In genomic region chr9:122222741-122223140, GRCh38 we compare ENCODE assay signal across 20 cellular contexts.
"Had no signal": no experiment of that assay in that cellular context is flagged by ENCODE, and none has a peak within 500 bp of the region (broad histone marks: within the 10 kb centered on the region; RNA-seq: fewer than 3 reads in every experiment).

No MANE protein-coding gene starts in this region.

- H3K9me3 ChIP-seq: heart right ventricle, neutrophil, pancreas, psoas muscle, right atrium auricular region, tibial artery had no signal

- H3K36me3 ChIP-seq: heart right ventricle, neutrophil, pancreas, right atrium auricular region, tibial artery had no signal

- DNase-seq: activated CD4-positive, alpha-beta T cell treated with anti-CD3 and anti-CD28 coated beads for 4 hours; activated CD4-positive, alpha-beta T cell treated with anti-CD3 and anti-CD28 coated beads, Interleukin-2, amount 50 U/mL, for 48 hours; activated CD4-positive, CD25-positive, alpha-beta regulatory T cell; activated CD8-positive, alpha-beta memory T cell treated with anti-CD3 and anti-CD28 coated beads, Interleukin-2, amount 50 U/mL, for 48 hours; activated naive CD4-positive, alpha-beta T cell; activated T-cell treated with anti-CD3 and anti-CD28 coated beads, Interleukin-2, amount 50 U/mL, for 4 hours; amygdala; effector CD8-positive, alpha-beta T cell; erythroblast; foreskin fibroblast; heart right ventricle; left colon; pancreas; psoas muscle; stimulated activated naive CD8-positive, alpha-beta T cell treated with anti-CD3 and anti-CD28 coated beads, Interleukin-15, amount 100 ng/mL, for 72 hours; T-helper 1 cell; T-helper 9 cell; tibial artery had no signal

- ATAC-seq: activated T-cell treated with anti-CD3 and anti-CD28 coated beads, Interleukin-2, amount 50 U/mL, for 4 hours; left colon; pancreas; psoas muscle; stimulated activated naive CD8-positive, alpha-beta T cell treated with anti-CD3 and anti-CD28 coated beads, Interleukin-15, amount 100 ng/mL, for 72 hours had no signal

- H3K4me3 ChIP-seq: heart right ventricle, pancreas, psoas muscle, right atrium auricular region, tibial artery had no signal

- H3K27ac ChIP-seq: heart right ventricle, neutrophil, pancreas, psoas muscle, right atrium auricular region, tibial artery had no signal
